Comparison of ENCODE assay signal across 8 cellular contexts in genomic region chr1:156571959-156572662, GRCh38. TPM values are rescaled to one million over a fixed set of nuclear protein-coding genes. Genes with fewer than 3 reads are reported as not detected.
DNase-seq lines count a peak whose midpoint lies in the region; ATAC-seq and TF ChIP-seq lines count a peak whose summit lies in the region.

Gene IQGAP3, minus strand, starts transcription at chr1:156572565. Its CDS starts 36 bp downstream, at chr1:156572529.

- H3K9me3 Mint-ChIP-seq in GM23338 = no peaks in the 10 kb centered on the region
- H3K9me3 Mint-ChIP-seq in activated naive CD4-positive, alpha-beta T cell treated with anti-CD3 and anti-CD28 coated beads, Interleukin-2, amount 10 ng/mL, durations not matched to agents 7 days and 5 days = no peaks in the 10 kb centered on the region

- H3K27ac ChIP-seq in GM23338 (ENCODE audit: low read depth) = no peak within 1 kb of the TSS
- peak within 1 kb of the TSS in 1 of 2 experiments; percentile 83; a peak in 2 of 4 replicates for H3K27ac ChIP-seq in SK-N-SH (ENCODE audit: low read depth in 2 of 2, low read length in 1 of 2)
- no peak within 1 kb of the TSS for H3K27ac ChIP-seq in suprapubic skin

- H3K27ac Mint-ChIP-seq in GM23338 = peak within 1 kb of the TSS; percentile 25; the same call in 1 of the 2 replicates
- H3K27ac Mint-ChIP-seq in activated naive CD4-positive, alpha-beta T cell treated with anti-CD3 and anti-CD28 coated beads, Interleukin-2, amount 10 ng/mL, durations not matched to agents 7 days and 5 days = peak within 1 kb of the TSS; percentile 51

- no peaks in the 10 kb centered on the region for H3K9me3 ChIP-seq in SK-N-SH
- no peaks in the 10 kb centered on the region for H3K9me3 ChIP-seq in suprapubic skin

- H2AFZ ChIP-seq in GM23338 (peak within 1 kb of the TSS; percentile 99), SK-N-SH (ENCODE audit: low read depth) (peak within 1 kb of the TSS; percentile 75)

- no peak for TF ChIP-seq EP300 in SK-N-SH (IDR thresholded peaks at IDR 0.05; ENCODE audit: borderline replicate concordance in 1 of 2, low read depth in 1 of 2, low read length in 1 of 2)
- no peak for TF ChIP-seq EP300 in suprapubic skin (IDR thresholded peaks at IDR 0.05)

- H3K9me2 ChIP-seq in GM23338 (ENCODE audit: insufficient read depth) = no peaks in the 10 kb centered on the region
- no peaks in the 10 kb centered on the region for H3K9me2 ChIP-seq in SK-N-SH

- no peak for TF ChIP-seq RAD21 in SK-N-SH (IDR thresholded peaks at IDR 0.05; ENCODE audit: low read length)

- H3K27me3 ChIP-seq in GM23338 (ENCODE audit: insufficient read depth) = no peaks in the 10 kb centered on the region
- H3K27me3 ChIP-seq in SK-N-SH (ENCODE audit: insufficient read depth) = no peaks in the 10 kb centered on the region
- H3K27me3 ChIP-seq in suprapubic skin = no peaks in the 10 kb centered on the region

- CTCF ChIA-PET in SK-N-SH (lab: Yijun Ruan, JAX) = interaction anchor here (0.5 to 2.5 kb wide), 9 partner anchors 11 to 187 kb away, joined by 3 to 13 read pairs (median 4); no protein-coding TSS in a partner anchor
- CTCF ChIA-PET in activated naive CD4-positive, alpha-beta T cell treated with anti-CD3 and anti-CD28 coated beads, Interleukin-2, amount 10 ng/mL, durations not matched to agents 7 days and 5 days (lab: Charles Lee) = interaction anchor here (0.9 to 2.2 kb wide), 5 partner anchors 9 to 115 kb away, joined by 3 to 8 read pairs (median 3); no protein-coding TSS in a partner anchor

- peak within 1 kb of the TSS; percentile 98 for H3K4me2 ChIP-seq in GM23338
- H3K4me2 ChIP-seq in SK-N-SH = peak within 1 kb of the TSS; percentile 83

- in situ Hi-C loops in Caki2 (cut with HindIII; ENCODE audit: low pct_unique_long_range_greater_than_20kb, low sequenced_read_pairs) = no loop called here

- 0 out of 2 replicates have a peak, but pooled peaks cover 7% of the 10 kb centered on the region for H3K36me3 ChIP-seq in GM23338 (ENCODE audit: insufficient read depth)
- H3K36me3 ChIP-seq in SK-N-SH (replicated peaks in 1 of 2; ENCODE audit: control insufficient read depth in 1 of 2, insufficient read depth in 2 of 2, low read length in 1 of 2) = peaks cover 7 to 8% of the 10 kb centered on the region in 2 experiments
- no peaks in the 10 kb centered on the region for H3K36me3 ChIP-seq in suprapubic skin

- H3K79me2 ChIP-seq in GM23338 (replicated peaks; ENCODE audit: insufficient read depth) (peaks cover 16% of the 10 kb centered on the region), SK-N-SH (ENCODE audit: insufficient read depth) (peaks cover 34% of the 10 kb centered on the region)

- peak; percentile 99 for ATAC-seq in GM23338

- peak within 1 kb of the TSS; percentile 72 for H3K9ac ChIP-seq in SK-N-SH

- H3K4me1 ChIP-seq in GM23338 (ENCODE audit: insufficient read depth) = peaks cover 10% of the 10 kb centered on the region
- H3K4me1 ChIP-seq in SK-N-SH (ENCODE audit: control insufficient read depth in 1 of 2, insufficient read depth in 2 of 2, low read depth in 1 of 2, low read length in 1 of 2) = peaks cover 7 to 15% of the 10 kb centered on the region in 2 experiments; a peak in 3 of 4 replicates
- H3K4me1 ChIP-seq in suprapubic skin = peaks cover 14% of the 10 kb centered on the region

- peaks cover 15% of the 10 kb centered on the region for H3K4me1 Mint-ChIP-seq in GM23338
- peaks cover 24% of the 10 kb centered on the region for H3K4me1 Mint-ChIP-seq in activated naive CD4-positive, alpha-beta T cell treated with anti-CD3 and anti-CD28 coated beads, Interleukin-2, amount 10 ng/mL, durations not matched to agents 7 days and 5 days

- POLR2A ChIA-PET in SK-N-SH (lab: Yijun Ruan, JAX) = interaction anchor here (0.7 kb wide), 2 partner anchors 23 to 375 kb away, joined by 3 read pairs; no protein-coding TSS in a partner anchor

- TF ChIP-seq CTCF in GM23338 (conservative IDR thresholded peaks at IDR 0.05; ENCODE audit: low read depth in 2 of 2) (no peak), SK-N-SH (IDR thresholded peaks at IDR 0.05) (no peak), suprapubic skin (IDR thresholded peaks at IDR 0.05) (no peak)

- H3K4me3 ChIP-seq in GM23338 (peak within 1 kb of the TSS; percentile 96), SK-N-SH (ENCODE audit: low read depth in 2 of 2, low read length in 1 of 2) (peak within 1 kb of the TSS; percentile 67 to 72), suprapubic skin (peak within 1 kb of the TSS; percentile 55)

- peaks cover 12% of the 10 kb centered on the region for H3K36me3 Mint-ChIP-seq in GM23338 (ENCODE audit: low read depth)
- H3K36me3 Mint-ChIP-seq in activated naive CD4-positive, alpha-beta T cell treated with anti-CD3 and anti-CD28 coated beads, Interleukin-2, amount 10 ng/mL, durations not matched to agents 7 days and 5 days = peaks cover 16% of the 10 kb centered on the region

- H3F3A ChIP-seq in GM23338 (replicated peaks; ENCODE audit: low read depth) (0 out of 2 replicates have a peak, but pooled peaks cover 12% of the 10 kb centered on the region), SK-N-SH (replicated peaks; ENCODE audit: insufficient read depth) (peaks cover 14% of the 10 kb centered on the region)

- TF ChIP-seq POLR2A in suprapubic skin (IDR thresholded peaks at IDR 0.05) = no peak

- DNase-seq in Caki2 (ENCODE audit: low read depth) (peak; percentile 78), GM23338 (ENCODE audit: low spot score) (peak; percentile 96), NAMALWA (ENCODE audit: low spot score) (peak; percentile 81), SK-N-SH (peak; percentile 94), glomerular endothelial cell (ENCODE audit: extremely low read depth, low read depth, low spot score) (no peak), nucleus accumbens (lab: John Stamatoyannopoulos, UW) (peak in 52 of 56 donors; percentile 12 to 85 (median 55)), suprapubic skin (ENCODE audit: low spot score in 2 of 2) (peak; percentile 86 to 89)
- DNase-seq in activated naive CD4-positive, alpha-beta T cell treated with anti-CD3 and anti-CD28 coated beads, Interleukin-2, amount 10 ng/mL, durations not matched to agents 7 days and 5 days = peak; percentile 91

- peak within 1 kb of the TSS; percentile 96 for H3K4me3 Mint-ChIP-seq in GM23338
- H3K4me3 Mint-ChIP-seq in activated naive CD4-positive, alpha-beta T cell treated with anti-CD3 and anti-CD28 coated beads, Interleukin-2, amount 10 ng/mL, durations not matched to agents 7 days and 5 days = peak within 1 kb of the TSS; percentile 86

- H3K27me3 Mint-ChIP-seq in GM23338 (ENCODE audit: insufficient read depth, low read depth, poor library complexity) = peaks cover 5% of the 10 kb centered on the region
- peaks cover 39% of the 10 kb centered on the region for H3K27me3 Mint-ChIP-seq in activated naive CD4-positive, alpha-beta T cell treated with anti-CD3 and anti-CD28 coated beads, Interleukin-2, amount 10 ng/mL, durations not matched to agents 7 days and 5 days

- 0% methylated on average over 28 of the region's 38 CpGs for WGBS in SK-N-SH (ENCODE audit: low lambda C conversion rate)
- under 1% methylated on average over 27 of the region's 38 CpGs for WGBS in suprapubic skin

- H4K20me1 ChIP-seq in GM23338 (replicated peaks; ENCODE audit: insufficient read depth) (peaks cover 6% of the 10 kb centered on the region), SK-N-SH (ENCODE audit: insufficient read depth) (peaks cover 4% of the 10 kb centered on the region; the same call in 1 of the 2 replicates)

TF ChIP-seq in GM23338, 12 proteins besides CTCF, POLR2A, EP300 and RAD21 (continues in another document):
- TF ChIP-seq POLR2AphosphoS5 (IDR thresholded peaks at IDR 0.05; ENCODE audit: low read depth) (peak; percentile 79), CREB1 (CRISPR knock-in tag; IDR thresholded peaks at IDR 0.05; ENCODE audit: low read depth) (peak; percentile 51; the same call in 1 of the 2 replicates), NANOG (IDR thresholded peaks at IDR 0.05; ENCODE audit: borderline replicate concordance) (no peak), EZH2phosphoT487 (IDR thresholded peaks at IDR 0.05; ENCODE audit: unreplicated experiment) (no peak), STAT1 (IDR thresholded peaks at IDR 0.05; ENCODE audit: unreplicated experiment) (no peak)

TF ChIP-seq in SK-N-SH, 30 proteins besides CTCF, POLR2A, EP300 and RAD21 (continues in another document):
- TF ChIP-seq POLR2AphosphoS5 (IDR thresholded peaks at IDR 0.05; ENCODE audit: low read depth, low read length) = peak; percentile 42; the same call in 1 of the 2 replicates
- no peak for TF ChIP-seq NFIC (IDR thresholded peaks at IDR 0.05; ENCODE audit: borderline replicate concordance)
- TF ChIP-seq TEAD4 (IDR thresholded peaks at IDR 0.05; ENCODE audit: borderline replicate concordance, insufficient read depth) = no peak
- TF ChIP-seq PBX3 (IDR thresholded peaks at IDR 0.05) = no peak
- TF ChIP-seq CHD2 (IDR thresholded peaks at IDR 0.05; ENCODE audit: low read length, partially characterized antibody) = peak; percentile 78
- TF ChIP-seq MXI1 (IDR thresholded peaks at IDR 0.05; ENCODE audit: low read depth, low read length) = peak; percentile 96
- TF ChIP-seq, protein P1, sequence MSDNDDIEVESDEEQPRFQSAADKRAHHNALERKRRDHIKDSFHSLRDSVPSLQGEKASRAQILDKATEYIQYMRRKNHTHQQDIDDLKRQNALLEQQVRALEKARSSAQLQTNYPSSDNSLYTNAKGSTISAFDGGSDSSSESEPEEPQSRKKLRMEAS (IDR thresholded peaks at IDR 0.05; ENCODE audit: low read depth) = peak; percentile 85
- no peak for TF ChIP-seq FOXM1 (IDR thresholded peaks at IDR 0.05; ENCODE audit: low read depth)
- no peak for TF ChIP-seq GATA2 (CRISPR knock-in tag; IDR thresholded peaks at IDR 0.05)
- TF ChIP-seq ELF1 (IDR thresholded peaks at IDR 0.05) = peak; percentile 80
- peak; percentile 99 for TF ChIP-seq SIN3A (IDR thresholded peaks at IDR 0.05; ENCODE audit: borderline replicate concordance, low read depth, low read length)
- TF ChIP-seq RXRA (IDR thresholded peaks at IDR 0.05; ENCODE audit: borderline replicate concordance, low read depth) = no peak

RNA-seq across cellular contexts. Expression of gene IQGAP3, which starts in this region (rescaled TPM):
- total RNA-seq in Caki2 (2014; rRNA removed; shearing (Covaris generic); ENCODE audit: low replicate concordance) = 34.8 and 47.1 TPM in 2 replicates
- total RNA-seq in GM23338 (2014; rRNA removed; shearing (Covaris generic)) = 25.7 and 31.8 TPM in 2 replicates
- polyA plus RNA-seq in GM23338 (2016; fragmentation: Nextera tagmentation; extraction: Ambion mirVana) = 11.9 and 12.8 TPM in 2 replicates
- 14.4 and 15.6 TPM in 2 replicates for polyA plus RNA-seq in SK-N-SH (2012; rRNA removed)
- 3.6 and 5.8 TPM in 2 replicates for polyA plus RNA-seq in SK-N-SH (2012; cell fraction: cytosol; rRNA removed)
- 80.7 and 85.0 TPM in 2 replicates for polyA plus RNA-seq in SK-N-SH (2012; cell fraction: nucleus; rRNA removed)
- total RNA-seq in glomerular endothelial cell = 5.7 and 14.5 TPM in 2 replicates
- 1 to 10 TPM; 2.2 to 5.7 (median 4.5) TPM for total RNA-seq in suprapubic skin
